In the genomic region with DNA sequence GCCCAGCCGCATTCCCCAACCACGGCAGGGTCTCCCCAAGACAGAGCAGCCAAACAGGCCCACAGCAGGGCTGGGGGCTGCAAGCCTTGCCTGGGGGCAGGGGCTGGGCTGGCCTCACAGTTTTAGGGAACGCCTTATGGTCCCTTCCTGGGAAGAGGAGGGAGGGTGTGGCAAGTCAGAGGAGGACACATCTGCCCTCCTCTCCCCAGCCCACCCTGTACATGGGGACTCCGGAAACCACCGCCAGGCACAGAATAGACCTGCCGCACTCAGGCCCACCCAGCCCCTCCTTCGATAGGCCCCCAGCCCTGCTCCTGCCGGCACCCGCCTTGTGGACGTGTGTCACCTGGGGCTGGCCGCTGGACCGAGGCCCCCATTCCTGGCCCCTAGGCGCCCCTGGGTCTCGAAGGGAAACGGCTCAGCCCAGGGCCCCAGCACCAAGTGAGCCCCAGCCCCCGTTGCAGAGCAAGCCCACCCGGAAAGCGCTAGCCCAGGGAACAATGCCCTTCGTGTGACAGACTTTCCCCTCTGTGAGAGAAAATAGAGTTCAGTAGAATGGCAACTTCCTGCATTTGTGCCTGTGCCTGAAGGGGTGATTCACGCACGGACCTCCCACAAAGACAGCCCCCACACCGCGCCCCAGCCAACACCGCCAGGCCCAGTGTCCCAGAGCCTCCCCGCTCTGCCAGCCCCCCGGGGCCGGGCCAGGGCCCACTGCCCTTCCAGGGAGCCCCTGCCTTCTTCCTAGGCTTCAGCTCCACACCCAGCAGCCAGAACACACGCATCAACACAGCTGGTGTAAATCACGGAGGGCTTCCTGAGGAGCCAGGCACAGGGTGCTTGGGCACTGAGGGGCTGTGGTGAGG, we compare ENCODE assay signal across 10 cellular contexts. TPM values are rescaled to one million over a fixed set of nuclear protein-coding genes. Genes with fewer than 3 reads are reported as not detected.
DNase-seq lines count a peak whose midpoint lies in the region; ATAC-seq and TF ChIP-seq lines count a peak whose summit lies in the region.
"Had no signal": no experiment of that assay in that cellular context is flagged by ENCODE, and none has a peak within 500 bp of the region (broad histone marks: within the 10 kb centered on the region; RNA-seq: fewer than 3 reads in every experiment).

No MANE protein-coding gene starts in this region.

- H3K4me1 Mint-ChIP-seq in activated naive CD4-positive, alpha-beta T cell treated with anti-CD3 and anti-CD28 coated beads for 36 hours (ENCODE audit: low read depth): peaks cover 31% of the 10 kb centered on the region

- no peak for ATAC-seq in Right ventricle myocardium inferior
- no peak for ATAC-seq in upper lobe of left lung (ENCODE audit: low FRiP score in 2 of 2)
- no peak for ATAC-seq in GM21381 (IDR thresholded peaks at IDR 0.05; ENCODE audit: unreplicated experiment)
- no peak for ATAC-seq in GM18520 (IDR thresholded peaks at IDR 0.05; ENCODE audit: unreplicated experiment)

- DNase-seq in left ventricle myocardium inferior: no peak
- DNase-seq in Right ventricle myocardium inferior (ENCODE audit: missing footprints): no peak
- peak; percentile 44 for DNase-seq in activated naive CD4-positive, alpha-beta T cell treated with anti-CD3 and anti-CD28 coated beads for 36 hours
- peak; percentile 71 for DNase-seq in hepatic stellate cell (ENCODE audit: low spot score)
- peak in 1 of 2 donors; percentile 77 for DNase-seq in upper lobe of left lung
- no peak for DNase-seq in posterior cingulate gyrus
- DNase-seq: amniotic stem cell had no signal

- peaks cover 81% of the 10 kb centered on the region for H3K27me3 ChIP-seq in left ventricle myocardium inferior (ENCODE audit: low read depth)
- peaks cover 0 to 29% (median 17%) of the 10 kb centered on the region in 4 donors for H3K27me3 ChIP-seq in upper lobe of left lung

- H3K36me3 ChIP-seq in left ventricle myocardium inferior: no peaks in the 10 kb centered on the region
- no peaks in the 10 kb centered on the region for H3K36me3 ChIP-seq in upper lobe of left lung

- H3K27ac ChIP-seq in left ventricle myocardium inferior (replicated peaks): peak overlapping the region; percentile 95
- peak overlapping the region; percentile 80 to 88 (median 86) for H3K27ac ChIP-seq in upper lobe of left lung

- no peak for TF ChIP-seq POLR2A in upper lobe of left lung (IDR thresholded peaks at IDR 0.05)

- H3K9me3 ChIP-seq in left ventricle myocardium inferior (replicated peaks) (peaks cover 6% of the 10 kb centered on the region), upper lobe of left lung (peaks cover 0 to 3% (median under 1%) of the 10 kb centered on the region in 4 donors)

- CTCF ChIA-PET in activated naive CD4-positive, alpha-beta T cell treated with anti-CD3 and anti-CD28 coated beads for 36 hours (lab: Charles Lee): interaction anchor here (1.5 to 2.4 kb wide), 3 partner anchors 12 to 158 kb away, joined by 4 to 8 read pairs (median 7); a partner anchor contains a TSS

- TF ChIP-seq CTCF in left ventricle myocardium inferior (IDR thresholded peaks at IDR 0.05; ENCODE audit: borderline replicate concordance) (no peak), upper lobe of left lung (IDR thresholded peaks at IDR 0.05) (no peak)

- intact Hi-C loops in left ventricle myocardium inferior (cut with micrococcal nuclease) (no loop called here), Right ventricle myocardium inferior (cut with DNase I) (no loop called here), posterior cingulate gyrus (cut with DNase I) (no loop called here)
- intact Hi-C loops in activated naive CD4-positive, alpha-beta T cell treated with anti-CD3 and anti-CD28 coated beads for 36 hours (cut with micrococcal nuclease): no loop called here

- no peaks in the 10 kb centered on the region for H3K36me3 Mint-ChIP-seq in activated naive CD4-positive, alpha-beta T cell treated with anti-CD3 and anti-CD28 coated beads for 36 hours (ENCODE audit: low read depth)
- H3K36me3 Mint-ChIP-seq: IgD-negative memory B cell had no signal

- H3K27ac Mint-ChIP-seq in activated naive CD4-positive, alpha-beta T cell treated with anti-CD3 and anti-CD28 coated beads for 36 hours: no peak overlapping the region
- H3K27ac Mint-ChIP-seq: IgD-negative memory B cell had no signal

- H3K4me1 ChIP-seq in left ventricle myocardium inferior (peaks cover 55% of the 10 kb centered on the region), upper lobe of left lung (peaks cover 52 to 55% (median 53%) of the 10 kb centered on the region in 4 donors)

- WGBS in upper lobe of left lung, 2 donors: 28 to 48% methylated on average over 5 to 27 of the region's 29 CpGs

- H3K4me3 ChIP-seq in left ventricle myocardium inferior (peak overlapping the region; percentile 9), upper lobe of left lung (no peak overlapping the region)

- TF ChIP-seq EP300 in upper lobe of left lung (IDR thresholded peaks at IDR 0.05): peak in 1 of 4 donors; percentile 8

- H3K27me3 Mint-ChIP-seq in activated naive CD4-positive, alpha-beta T cell treated with anti-CD3 and anti-CD28 coated beads for 36 hours (ENCODE audit: low read depth): peaks cover 16% of the 10 kb centered on the region

- peaks cover 2% of the 10 kb centered on the region for H3K9me3 Mint-ChIP-seq in activated naive CD4-positive, alpha-beta T cell treated with anti-CD3 and anti-CD28 coated beads for 36 hours

- no peak overlapping the region for H3K4me3 Mint-ChIP-seq in activated naive CD4-positive, alpha-beta T cell treated with anti-CD3 and anti-CD28 coated beads for 36 hours

RNA-seq across cellular contexts. Expression of a gene that starts 12.0 kb away (rescaled TPM):
- 22.9 TPM for total RNA-seq in left ventricle myocardium inferior
- 33.9 TPM for total RNA-seq in Right ventricle myocardium inferior
- 10 to 100 TPM; 12.0 to 15.8 TPM for total RNA-seq in activated naive CD4-positive, alpha-beta T cell treated with anti-CD3 and anti-CD28 coated beads for 36 hours
- total RNA-seq in upper lobe of left lung: 10 to 100 TPM; 17.9 to 87.5 (median 54.9) TPM

RNA-seq across cellular contexts. Expression of a gene that starts 24.5 kb away (rescaled TPM):
- total RNA-seq in left ventricle myocardium inferior (26.1 TPM), Right ventricle myocardium inferior (34.6 TPM), upper lobe of left lung (10 to 100 TPM; 14.9 to 43.4 (median 23.8) TPM)
- 1 to 10 TPM; 2.9 to 3.6 TPM for total RNA-seq in activated naive CD4-positive, alpha-beta T cell treated with anti-CD3 and anti-CD28 coated beads for 36 hours

RNA-seq across cellular contexts. Expression of a gene that starts 55.2 kb away (rescaled TPM):
- total RNA-seq in left ventricle myocardium inferior (45.3 TPM), Right ventricle myocardium inferior (48.8 TPM), upper lobe of left lung (10 to 100 TPM; 36.4 to 71.7 (median 49.8) TPM)
- total RNA-seq in activated naive CD4-positive, alpha-beta T cell treated with anti-CD3 and anti-CD28 coated beads for 36 hours: 10 to 100 TPM; 24.6 to 25.6 TPM

Comparison
In these comparisons a context has a peak if more than half of its experiments do, and no peak if none do; other contexts are left out.
1. DNase-seq: peak in activated naive CD4-positive, alpha-beta T cell treated with anti-CD3 and anti-CD28 coated beads for 36 hours (single experiment) and hepatic stellate cell (single experiment); none in left ventricle myocardium inferior (single experiment), Right ventricle myocardium inferior (single experiment) and posterior cingulate gyrus (0 of 10).